In genomic region chr4:173529505-173530325, GRCh38 we compare ENCODE assay signal across 9 cellular contexts. TPM values are rescaled to one million over a fixed set of nuclear protein-coding genes. Genes with fewer than 3 reads are reported as not detected.
A peak's percentile ranks its signal among the peaks of the same experiment; 100 is the strongest.
DNase-seq lines count a peak whose midpoint lies in the region; ATAC-seq and TF ChIP-seq lines count a peak whose summit lies in the region.
"Had no signal": no experiment of that assay in that cellular context is flagged by ENCODE, and none has a peak within 500 bp of the region (broad histone marks: within the 10 kb centered on the region; RNA-seq: fewer than 3 reads in every experiment).

TSS of gene HAND2 (minus strand) at chr4:173530229. CDS start at chr4:173529289, 940 bp downstream.

- no peak for TF ChIP-seq CTCF in brain (conservative IDR thresholded peaks at IDR 0.05)

- H4K91ac ChIP-seq in mesenchymal stem cell (ENCODE audit: low read length), result peak within 1 kb of the TSS; percentile 91

- H3K27ac Mint-ChIP-seq in brain, result peak within 1 kb of the TSS in 3 of 5 experiments; percentile 82 to 91 (median 87)

- no peak within 1 kb of the TSS for H2AFZ ChIP-seq in mesenchymal stem cell (ENCODE audit: low read depth, low read length)

- H3K23ac ChIP-seq in mesenchymal stem cell (ENCODE audit: low read length in 2 of 2), result peak within 1 kb of the TSS; percentile 64 to 88

- H2BK120ac ChIP-seq in mesenchymal stem cell (ENCODE audit: low read depth, low read length), result peak within 1 kb of the TSS; percentile 91

- peak within 1 kb of the TSS; percentile 95 for H4K8ac ChIP-seq in mesenchymal stem cell (ENCODE audit: low read length)

- peaks cover 0 to 94% of the 10 kb centered on the region in 2 experiments for H3K27me3 ChIP-seq in mesenchymal stem cell (ENCODE audit: control insufficient read depth in 1 of 2, insufficient read depth in 1 of 2, low read length in 2 of 2)

- H3K36me3 Mint-ChIP-seq in brain, result no peaks in the 10 kb centered on the region

- peaks cover 29% of the 10 kb centered on the region for H3K4me1 ChIP-seq in mesenchymal stem cell (ENCODE audit: control insufficient read depth, insufficient read depth, low read depth, low read length)

- peak within 1 kb of the TSS; percentile 93 to 99 for H3K18ac ChIP-seq in mesenchymal stem cell (ENCODE audit: low read depth in 1 of 2, low read length in 2 of 2)

- peaks cover 0 to 21% (median 4%) of the 10 kb centered on the region in 5 experiments for H3K9me3 Mint-ChIP-seq in brain

- peak within 1 kb of the TSS; percentile 38 to 94 for H3K4me3 ChIP-seq in mesenchymal stem cell (ENCODE audit: insufficient read depth in 1 of 2, low read depth in 1 of 2, low read length in 2 of 2)
- H3K4me3 ChIP-seq: left lung had no signal

- peaks cover 47% of the 10 kb centered on the region for H3K4me1 Mint-ChIP-seq in brain

- no peak within 1 kb of the TSS for H3K27ac ChIP-seq in mesenchymal stem cell (ENCODE audit: low read length, poor library complexity, severe bottlenecking)
- H3K27ac ChIP-seq: left lung had no signal

- peaks cover 97% of the 10 kb centered on the region for H3K27me3 Mint-ChIP-seq in brain

- H2BK15ac ChIP-seq in mesenchymal stem cell (ENCODE audit: low read depth, poor library complexity, severe bottlenecking), result peak within 1 kb of the TSS; percentile 97

- no peaks in the 10 kb centered on the region for H3K79me1 ChIP-seq in mesenchymal stem cell (replicated peaks; ENCODE audit: low read length, poor library complexity, severe bottlenecking)

- ATAC-seq in HG03280 (IDR thresholded peaks at IDR 0.05; ENCODE audit: unreplicated experiment), result no peak
- no peak for ATAC-seq in GM21576 (IDR thresholded peaks at IDR 0.05; ENCODE audit: unreplicated experiment)
- ATAC-seq: left lung had no signal

- H2BK5ac ChIP-seq in mesenchymal stem cell (ENCODE audit: low read depth, low read length, poor library complexity, severe bottlenecking), result no peak within 1 kb of the TSS

- H3K4me2 ChIP-seq in mesenchymal stem cell (ENCODE audit: low read length, poor library complexity, severe bottlenecking), result peak within 1 kb of the TSS; percentile 94

- H3K4me3 Mint-ChIP-seq in brain, result peak within 1 kb of the TSS; percentile 86 to 94 (median 89)

- H3K9me3 ChIP-seq in mesenchymal stem cell (ENCODE audit: control insufficient read depth, low read length), result no peaks in the 10 kb centered on the region
- H3K9me3 ChIP-seq: left lung had no signal

- H2BK12ac ChIP-seq in mesenchymal stem cell (ENCODE audit: low read length in 2 of 2), result peak within 1 kb of the TSS; percentile 78 to 89

- H3K9ac ChIP-seq in mesenchymal stem cell (ENCODE audit: low read length), result peak within 1 kb of the TSS; percentile 98

- DNase-seq in DMS79 treated with DMSO at 0.1 percent for 48 hours (lab: John Stamatoyannopoulos, UW) (peak; percentile 33), NCI-H2107 treated with DMSO at 0.1 percent for 48 hours (lab: John Stamatoyannopoulos, UW; ENCODE audit: unreplicated experiment) (peak; percentile 1), mesenchymal stem cell (peak; percentile 97), occipital lobe (lab: John Stamatoyannopoulos, UW) (no peak)
- DNase-seq in stimulated activated CD4-positive, alpha-beta T cell treated with anti-CD3 and anti-CD28 coated beads, Interleukin-1b, Interleukin-23, amount 100 ng/mL, for 48 hours, result no peak

- peak within 1 kb of the TSS; percentile 49 to 97 for H3K14ac ChIP-seq in mesenchymal stem cell (ENCODE audit: low read length in 2 of 2)

- peak within 1 kb of the TSS; percentile 95 to 97 for H3K4ac ChIP-seq in mesenchymal stem cell (ENCODE audit: low read depth in 1 of 2, low read length in 2 of 2)

- 1% methylated on average over 60 of the region's 77 CpGs for WGBS in mesenchymal stem cell

- peaks cover 0 to 5% of the 10 kb centered on the region in 2 experiments for H3K36me3 ChIP-seq in mesenchymal stem cell (ENCODE audit: control insufficient read depth in 1 of 2, insufficient read depth in 2 of 2, low read depth in 1 of 2, low read length in 2 of 2)
- H3K36me3 ChIP-seq: left lung had no signal

- H2AK5ac ChIP-seq in mesenchymal stem cell (ENCODE audit: low read length, severe bottlenecking), result no peak within 1 kb of the TSS

RNA-seq across cellular contexts. Expression of gene HAND2, which starts in this region (rescaled TPM):
- not detected for polyA plus RNA-seq in brain (ENCODE audit: insufficient read depth, low read depth, low replicate concordance)
- 171 TPM for polyA plus RNA-seq in mesenchymal stem cell (2013, experiment 1 of 2)
- 173 TPM for polyA plus RNA-seq in mesenchymal stem cell (2013, experiment 2 of 2)
- total RNA-seq in occipital lobe, result not detected
- total RNA-seq: left lung had no signal

Comparison
In these comparisons a context has a peak if more than half of its experiments do, and no peak if none do; other contexts are left out.
1. DNase-seq: peak in DMS79 treated with DMSO at 0.1 percent for 48 hours (single experiment), NCI-H2107 treated with DMSO at 0.1 percent for 48 hours (single experiment) and mesenchymal stem cell (single experiment); none in occipital lobe (single experiment) and stimulated activated CD4-positive, alpha-beta T cell treated with anti-CD3 and anti-CD28 coated beads, Interleukin-1b, Interleukin-23, amount 100 ng/mL, for 48 hours (single experiment).